Comparison of ENCODE assay signal across 1 cellular context in genomic region chr10:96279219-96279641, GRCh38.
TF ChIP-seq lines count a peak whose summit lies in the region.

No MANE protein-coding gene starts in this region.

TF ChIP-seq in GM12878, 131 proteins besides CTCF, POLR2A, EP300 and RAD21:
- TF ChIP-seq, protein P1, sequence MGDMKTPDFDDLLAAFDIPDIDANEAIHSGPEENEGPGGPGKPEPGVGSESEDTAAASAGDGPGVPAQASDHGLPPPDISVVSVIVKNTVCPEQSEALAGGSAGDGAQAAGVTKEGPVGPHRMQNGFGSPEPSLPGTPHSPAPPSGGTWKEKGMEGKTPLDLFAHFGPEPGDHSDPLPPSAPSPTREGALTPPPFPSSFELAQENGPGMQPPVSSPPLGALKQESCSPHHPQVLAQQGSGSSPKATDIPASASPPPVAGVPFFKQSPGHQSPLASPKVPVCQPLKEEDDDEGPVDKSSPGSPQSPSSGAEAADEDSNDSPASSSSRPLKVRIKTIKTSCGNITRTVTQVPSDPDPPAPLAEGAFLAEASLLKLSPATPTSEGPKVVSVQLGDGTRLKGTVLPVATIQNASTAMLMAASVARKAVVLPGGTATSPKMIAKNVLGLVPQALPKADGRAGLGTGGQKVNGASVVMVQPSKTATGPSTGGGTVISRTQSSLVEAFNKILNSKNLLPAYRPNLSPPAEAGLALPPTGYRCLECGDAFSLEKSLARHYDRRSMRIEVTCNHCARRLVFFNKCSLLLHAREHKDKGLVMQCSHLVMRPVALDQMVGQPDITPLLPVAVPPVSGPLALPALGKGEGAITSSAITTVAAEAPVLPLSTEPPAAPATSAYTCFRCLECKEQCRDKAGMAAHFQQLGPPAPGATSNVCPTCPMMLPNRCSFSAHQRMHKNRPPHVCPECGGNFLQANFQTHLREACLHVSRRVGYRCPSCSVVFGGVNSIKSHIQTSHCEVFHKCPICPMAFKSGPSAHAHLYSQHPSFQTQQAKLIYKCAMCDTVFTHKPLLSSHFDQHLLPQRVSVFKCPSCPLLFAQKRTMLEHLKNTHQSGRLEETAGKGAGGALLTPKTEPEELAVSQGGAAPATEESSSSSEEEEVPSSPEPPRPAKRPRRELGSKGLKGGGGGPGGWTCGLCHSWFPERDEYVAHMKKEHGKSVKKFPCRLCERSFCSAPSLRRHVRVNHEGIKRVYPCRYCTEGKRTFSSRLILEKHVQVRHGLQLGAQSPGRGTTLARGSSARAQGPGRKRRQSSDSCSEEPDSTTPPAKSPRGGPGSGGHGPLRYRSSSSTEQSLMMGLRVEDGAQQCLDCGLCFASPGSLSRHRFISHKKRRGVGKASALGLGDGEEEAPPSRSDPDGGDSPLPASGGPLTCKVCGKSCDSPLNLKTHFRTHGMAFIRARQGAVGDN (IDR thresholded peaks at IDR 0.05), result no peak
- no peak for TF ChIP-seq KAT2A (conservative IDR thresholded peaks at IDR 0.05; ENCODE audit: control insufficient read depth, low read depth, low read length)
- TF ChIP-seq POLR2AphosphoS2 (IDR thresholded peaks at IDR 0.05; ENCODE audit: low read depth, low read length), result no peak
- TF ChIP-seq KLF5 (IDR thresholded peaks at IDR 0.05; ENCODE audit: partially characterized antibody), result no peak
- no peak for TF ChIP-seq RELB (IDR thresholded peaks at IDR 0.05; ENCODE audit: low read depth)
- no peak for TF ChIP-seq CBFB (IDR thresholded peaks at IDR 0.05; ENCODE audit: low read depth)
- TF ChIP-seq, protein P2, sequence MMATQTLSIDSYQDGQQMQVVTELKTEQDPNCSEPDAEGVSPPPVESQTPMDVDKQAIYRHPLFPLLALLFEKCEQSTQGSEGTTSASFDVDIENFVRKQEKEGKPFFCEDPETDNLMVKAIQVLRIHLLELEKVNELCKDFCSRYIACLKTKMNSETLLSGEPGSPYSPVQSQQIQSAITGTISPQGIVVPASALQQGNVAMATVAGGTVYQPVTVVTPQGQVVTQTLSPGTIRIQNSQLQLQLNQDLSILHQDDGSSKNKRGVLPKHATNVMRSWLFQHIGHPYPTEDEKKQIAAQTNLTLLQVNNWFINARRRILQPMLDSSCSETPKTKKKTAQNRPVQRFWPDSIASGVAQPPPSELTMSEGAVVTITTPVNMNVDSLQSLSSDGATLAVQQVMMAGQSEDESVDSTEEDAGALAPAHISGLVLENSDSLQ (IDR thresholded peaks at IDR 0.05), result peak; percentile 46; the same call in 1 of the 2 replicates
- no peak for TF ChIP-seq ATF7 (IDR thresholded peaks at IDR 0.05; ENCODE audit: low read depth)
- TF ChIP-seq HDAC2 (IDR thresholded peaks at IDR 0.05), result no peak
- peak; percentile 40; the same call in 1 of the 2 replicates for TF ChIP-seq BMI1 (IDR thresholded peaks at IDR 0.05; ENCODE audit: borderline replicate concordance)
- TF ChIP-seq HDGF (IDR thresholded peaks at IDR 0.05), result no peak
